ENCODE assay signal across 8 cellular contexts in the genomic region with DNA sequence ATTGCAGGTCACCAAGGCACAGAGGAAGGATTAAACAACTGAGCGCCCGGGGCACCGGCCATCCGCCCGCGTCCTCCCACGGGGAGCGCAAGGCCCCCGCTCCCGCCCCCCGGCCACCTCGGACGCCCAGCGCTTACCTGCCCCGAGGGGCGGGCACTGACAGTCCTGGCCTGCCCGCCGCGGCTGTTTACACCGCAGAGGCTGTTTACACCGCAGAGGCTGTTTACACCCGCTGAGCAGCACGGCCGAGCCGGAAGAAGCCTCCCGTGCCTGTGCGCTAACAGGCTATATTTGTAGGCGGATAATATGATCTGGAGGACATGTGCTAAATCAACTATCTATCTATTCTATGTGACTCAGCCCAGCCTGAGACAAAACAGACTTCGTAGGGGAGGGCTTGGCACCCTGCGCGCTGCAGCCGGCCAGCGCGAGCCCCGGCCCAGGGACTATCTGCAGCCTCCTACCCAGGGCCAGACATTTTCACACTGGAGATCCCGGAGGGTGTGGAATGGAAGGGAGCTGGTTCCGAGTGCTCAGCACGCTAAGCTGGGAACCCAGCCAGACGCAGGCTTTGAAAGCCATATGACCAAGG. TPM values are rescaled to one million over a fixed set of nuclear protein-coding genes. Genes with fewer than 3 reads are reported as not detected.
DNase-seq lines count a peak whose midpoint lies in the region; ATAC-seq, FAIRE-seq and TF ChIP-seq lines count a peak whose summit lies in the region.

A gene with protein sequence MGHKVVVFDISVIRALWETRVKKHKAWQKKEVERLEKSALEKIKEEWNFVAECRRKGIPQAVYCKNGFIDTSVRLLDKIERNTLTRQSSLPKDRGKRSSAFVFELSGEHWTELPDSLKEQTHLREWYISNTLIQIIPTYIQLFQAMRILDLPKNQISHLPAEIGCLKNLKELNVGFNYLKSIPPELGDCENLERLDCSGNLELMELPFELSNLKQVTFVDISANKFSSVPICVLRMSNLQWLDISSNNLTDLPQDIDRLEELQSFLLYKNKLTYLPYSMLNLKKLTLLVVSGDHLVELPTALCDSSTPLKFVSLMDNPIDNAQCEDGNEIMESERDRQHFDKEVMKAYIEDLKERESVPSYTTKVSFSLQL (minus strand): TSS at position 263 of the 592 bp plus-strand sequence. CDS start 14,711 bp downstream, outside the sequence.

- H3K4me1 ChIP-seq in keratinocyte (ENCODE audit: control insufficient read depth, extremely low read depth, insufficient read depth, low read length) (peaks cover 15% of the 10 kb centered on the region), spleen (peaks cover 7 to 26% (median 18%) of the 10 kb centered on the region in 6 donors)

- H3K4me3 ChIP-seq in keratinocyte (ENCODE audit: control insufficient read depth in 2 of 3, extremely low read depth in 1 of 3, insufficient read depth in 2 of 3, low read depth in 1 of 3, low read length in 3 of 3), result peak within 1 kb of the TSS; percentile 20 to 53 (median 50)
- H3K4me3 ChIP-seq in spleen, result peak within 1 kb of the TSS; percentile 40 to 69 (median 51)

- H3K9me1 ChIP-seq in keratinocyte (ENCODE audit: control insufficient read depth, extremely low read depth, insufficient read depth, low read length), result no peaks in the 10 kb centered on the region

- H3K9me3 ChIP-seq in keratinocyte (ENCODE audit: control insufficient read depth, low read depth, low read length), result no peaks in the 10 kb centered on the region
- peaks cover 0 to 9% (median 3%) of the 10 kb centered on the region in 8 donors for H3K9me3 ChIP-seq in spleen

- H3K27ac ChIP-seq in keratinocyte (ENCODE audit: control insufficient read depth, insufficient read depth, low read length), result no peak within 1 kb of the TSS
- H3K27ac ChIP-seq in spleen, result peak within 1 kb of the TSS; percentile 4 to 85 (median 67)

- dilution Hi-C loops in keratinocyte (cut with MboI; ENCODE audit: extremely low pct_ligation_motif_present, low sequenced_read_pairs), result no loop called here

- no peaks in the 10 kb centered on the region for H3K36me3 Mint-ChIP-seq in T-cell
- H3K36me3 Mint-ChIP-seq in central memory CD8-positive, alpha-beta T cell (ENCODE audit: insufficient read depth), result no peaks in the 10 kb centered on the region

- H3K27ac Mint-ChIP-seq in T-cell, result peak within 1 kb of the TSS; percentile 5 to 58
- no peak within 1 kb of the TSS for H3K27ac Mint-ChIP-seq in central memory CD8-positive, alpha-beta T cell (ENCODE audit: low read depth)

- peak within 1 kb of the TSS; percentile 82 for H3K4me2 ChIP-seq in keratinocyte (ENCODE audit: control insufficient read depth, extremely low read depth, insufficient read depth, low read depth, low read length)

- peak within 1 kb of the TSS; percentile 73 to 79 (median 79) for H3K4me3 Mint-ChIP-seq in T-cell
- H3K4me3 Mint-ChIP-seq in central memory CD8-positive, alpha-beta T cell, result peak within 1 kb of the TSS; percentile 68

- H3K27me3 ChIP-seq in keratinocyte (ENCODE audit: control insufficient read depth, extremely low read depth, insufficient read depth, low read length), result no peaks in the 10 kb centered on the region
- H3K27me3 ChIP-seq in spleen (replicated peaks in 1 of 7), result peaks cover 0 to 31% (median 11%) of the 10 kb centered on the region in 7 donors

- ATAC-seq in T-cell (replicated peaks in 1 of 4), result peak; percentile 73 to 85 (median 80)
- peak; percentile 85 for ATAC-seq in central memory CD8-positive, alpha-beta T cell (replicated peaks; ENCODE audit: extremely low read depth, poor library complexity, severe bottlenecking)
- ATAC-seq in GM18505 (IDR thresholded peaks at IDR 0.05; ENCODE audit: unreplicated experiment), result no peak

- peaks cover 12 to 18% (median 14%) of the 10 kb centered on the region in 3 donors for H3K4me1 Mint-ChIP-seq in T-cell
- H3K4me1 Mint-ChIP-seq in central memory CD8-positive, alpha-beta T cell, result peaks cover 25% of the 10 kb centered on the region

- CTCF ChIA-PET in T-cell (lab: Charles Lee), result no interaction called here

- H3K9ac ChIP-seq in keratinocyte (ENCODE audit: control insufficient read depth, extremely low read depth, insufficient read depth, low read length), result peak within 1 kb of the TSS; percentile 68

- peak within 1 kb of the TSS; percentile 73 for H2AFZ ChIP-seq in keratinocyte (ENCODE audit: control insufficient read depth, low read length)

- peaks cover 13 to 23% of the 10 kb centered on the region in 2 donors for H3K27me3 Mint-ChIP-seq in T-cell
- H3K27me3 Mint-ChIP-seq in central memory CD8-positive, alpha-beta T cell, result peaks cover 24% of the 10 kb centered on the region

- peak in 1 of 3 donors; percentile 46 for TF ChIP-seq POLR2A in spleen (IDR thresholded peaks at IDR 0.05)
- no peak for TF ChIP-seq POLR2A in GM18505 (IDR thresholded peaks at IDR 0.05; ENCODE audit: borderline replicate concordance, extremely low read depth, insufficient read depth, insufficient read length)

- H3K79me2 ChIP-seq in keratinocyte (ENCODE audit: control insufficient read depth, insufficient read depth, low read length), result no peaks in the 10 kb centered on the region

- intact Hi-C loops in spleen (cut with DNase I; ENCODE audit: low total_unique reads), result no loop called here

- no peaks in the 10 kb centered on the region for H4K20me1 ChIP-seq in keratinocyte (ENCODE audit: control insufficient read depth, extremely low read depth, insufficient read depth, low read length)

- POLR2A ChIA-PET in T-cell (lab: Charles Lee), result no interaction called here

- WGBS in spleen, 5 donors, result 4 to 15% (median 4%) methylated on average over 6 to 39 of the region's 39 CpGs

- peak; percentile 13 for FAIRE-seq in keratinocyte (lab: Jason Lieb, UNC)

- TF ChIP-seq CTCF in keratinocyte (optimal IDR thresholded peaks at IDR 0.05 in 1 of 3, IDR thresholded peaks at IDR 0.05 in 1 of 3, conservative IDR thresholded peaks at IDR 0.05 in 1 of 3; ENCODE audit: extremely low read depth in 1 of 3, insufficient read depth in 2 of 3, low read length in 3 of 3) (no peak), spleen (IDR thresholded peaks at IDR 0.05 in 8 of 11, conservative IDR thresholded peaks at IDR 0.05 in 3 of 11) (no peak)

- H3K36me3 ChIP-seq in keratinocyte (ENCODE audit: control insufficient read depth in 2 of 2, extremely low read depth in 1 of 2, insufficient read depth in 2 of 2, low read length in 2 of 2) (no peaks in the 10 kb centered on the region), spleen (no peaks in the 10 kb centered on the region)

- DNase-seq in ELF-1 (ENCODE audit: low read depth, low spot score) (peak; percentile 86), T-cell (peak in 22 of 34 experiments; percentile 4 to 48 (median 18)), keratinocyte (ENCODE audit: low read depth, low spot score) (no peak), spleen (peak; percentile 76), NCI-H1105 (lab: John Stamatoyannopoulos, UW) (no peak), A172 (ENCODE audit: low spot score) (no peak)
- no peak for DNase-seq in central memory CD8-positive, alpha-beta T cell (ENCODE audit: low spot score in 2 of 2)

- no peaks in the 10 kb centered on the region for H3K9me3 Mint-ChIP-seq in T-cell
- H3K9me3 Mint-ChIP-seq in central memory CD8-positive, alpha-beta T cell, result no peaks in the 10 kb centered on the region

RNA-seq across cellular contexts. Expression of the gene that starts here (rescaled TPM):
- total RNA-seq in T-cell (1 to 10 TPM in 3 of 5 donors, under 1 TPM in 2; 0.30 to 1.9 (median 1.0) TPM), spleen (10 to 100 TPM in 1 of 7 donors, 1 to 10 TPM in 6; 3.4 to 10.9 (median 5.8) TPM)
- polyA plus RNA-seq in keratinocyte (0.17 to 0.58 TPM (median 0.51 TPM) in 3 replicates), spleen (1 to 10 TPM in 1 of 3 donors, under 1 TPM in 2; 0.59 to 1.8 (median 0.83) TPM)
- 0.16 TPM for polyA plus RNA-seq in keratinocyte (2011; ENCODE audit: low read depth)
- polyA plus RNA-seq in keratinocyte (2011; cell fraction: cytosol; rRNA removed), result 0.29 and 0.41 TPM in 2 replicates
- polyA plus RNA-seq in keratinocyte (2011; cell fraction: nucleus; rRNA removed), result 0.28 and 0.29 TPM in 2 replicates
- 0.08 and 0.37 TPM in 2 replicates for polyA plus RNA-seq in keratinocyte (2012; ENCODE audit: low replicate concordance)
- 0.07 to 0.13 TPM in 2 of 3 replicates, not detected in the other for polyA minus RNA-seq in keratinocyte
- polyA minus RNA-seq in keratinocyte (2011; cell fraction: cytosol; rRNA and poly(A)+ RNA removed), result not detected
- 0.23 TPM in 1 of 2 replicates, not detected in the other for polyA minus RNA-seq in keratinocyte (2011; cell fraction: nucleus; rRNA and poly(A)+ RNA removed)
- 0.07 TPM in 1 of 2 replicates, not detected in the other for total RNA-seq in A172 (2014; rRNA removed; shearing (Covaris generic))

Comparison
In these comparisons a context has a peak if more than half of its experiments do, and no peak if none do; other contexts are left out.
1. DNase-seq: peak in ELF-1 (single experiment), T-cell (22 of 34) and spleen (single experiment); none in central memory CD8-positive, alpha-beta T cell (0 of 2), keratinocyte (single experiment), NCI-H1105 (single experiment) and A172 (single experiment).